ENCODE assay signal across 10 cellular contexts in the genomic region with DNA sequence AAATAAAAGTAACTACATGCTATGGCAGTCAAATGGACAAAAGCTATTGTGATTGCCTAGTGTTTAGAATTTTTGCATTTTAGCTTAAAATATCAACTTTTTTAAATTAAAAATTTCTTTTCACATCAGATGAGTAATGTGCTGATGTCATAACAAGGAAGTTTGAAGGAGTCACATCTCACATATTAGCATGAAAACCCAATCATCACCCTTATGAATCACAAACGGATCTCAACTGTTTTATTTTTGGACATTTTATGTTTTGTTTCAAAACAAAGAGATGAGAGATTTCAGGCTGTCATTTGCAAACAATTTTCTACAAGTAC. TPM values are rescaled to one million over a fixed set of nuclear protein-coding genes. Genes with fewer than 3 reads are reported as not detected.
DNase-seq lines count a peak whose midpoint lies in the region; ATAC-seq and TF ChIP-seq lines count a peak whose summit lies in the region.
"Had no signal": no experiment of that assay in that cellular context is flagged by ENCODE, and none has a peak within 500 bp of the region (broad histone marks: within the 10 kb centered on the region; RNA-seq: fewer than 3 reads in every experiment).

No MANE protein-coding gene starts in this region.

- peaks cover 42% of the 10 kb centered on the region for H3K4me1 Mint-ChIP-seq in activated T-cell treated with anti-CD3 and anti-CD28 coated beads, Interleukin-2, amount 50 U/mL, for 72 hours (ENCODE audit: low read depth)
- peaks cover 21% of the 10 kb centered on the region for H3K4me1 Mint-ChIP-seq in stimulated activated effector memory CD8-positive, alpha-beta T cell treated with anti-CD3 and anti-CD28 coated beads, Interleukin-12 subunit alpha, Interleukin-12 subunit beta, amount 100 ng/mL, for 72 hours
- H3K4me1 Mint-ChIP-seq in natural killer cell = no peaks in the 10 kb centered on the region

- peak; percentile 55 to 61 for ATAC-seq in activated T-cell treated with anti-CD3 and anti-CD28 coated beads, Interleukin-2, amount 50 U/mL, for 72 hours (replicated peaks in 1 of 2)
- peak; percentile 76 for ATAC-seq in stimulated activated effector memory CD8-positive, alpha-beta T cell treated with anti-CD3 and anti-CD28 coated beads, Interleukin-12 subunit alpha, Interleukin-12 subunit beta, amount 100 ng/mL, for 72 hours
- ATAC-seq in natural killer cell (no peak), lower lobe of right lung (no peak)
- ATAC-seq: naive thymus-derived CD4-positive, alpha-beta T cell had no signal

- TF ChIP-seq CTCF in natural killer cell (IDR thresholded peaks at IDR 0.05) (no peak), lower lobe of right lung (IDR thresholded peaks at IDR 0.05) (no peak)

- no peaks in the 10 kb centered on the region for H3K27me3 ChIP-seq in lower lobe of right lung (ENCODE audit: low read depth)

- no peaks in the 10 kb centered on the region for H3K4me1 ChIP-seq in lower lobe of right lung

- intact Hi-C loops in natural killer cell (cut with micrococcal nuclease) (no loop called here), head of caudate nucleus (cut with DNase I) (no loop called here), lower lobe of right lung (cut with DNase I) (no loop called here)

- no peaks in the 10 kb centered on the region for H3K9me3 ChIP-seq in lower lobe of right lung

- H3K9me3 Mint-ChIP-seq in activated T-cell treated with anti-CD3 and anti-CD28 coated beads, Interleukin-2, amount 50 U/mL, for 72 hours = no peaks in the 10 kb centered on the region
- no peaks in the 10 kb centered on the region for H3K9me3 Mint-ChIP-seq in stimulated activated effector memory CD8-positive, alpha-beta T cell treated with anti-CD3 and anti-CD28 coated beads, Interleukin-12 subunit alpha, Interleukin-12 subunit beta, amount 100 ng/mL, for 72 hours
- no peaks in the 10 kb centered on the region for H3K9me3 Mint-ChIP-seq in natural killer cell

- H3K36me3 ChIP-seq in lower lobe of right lung = no peaks in the 10 kb centered on the region

- peaks cover 4 to 5% of the 10 kb centered on the region in 2 donors for H3K36me3 Mint-ChIP-seq in activated T-cell treated with anti-CD3 and anti-CD28 coated beads, Interleukin-2, amount 50 U/mL, for 72 hours (ENCODE audit: insufficient read depth in 2 of 2)
- no peaks in the 10 kb centered on the region for H3K36me3 Mint-ChIP-seq in stimulated activated effector memory CD8-positive, alpha-beta T cell treated with anti-CD3 and anti-CD28 coated beads, Interleukin-12 subunit alpha, Interleukin-12 subunit beta, amount 100 ng/mL, for 72 hours
- no peaks in the 10 kb centered on the region for H3K36me3 Mint-ChIP-seq in natural killer cell

- no peak overlapping the region for H3K27ac ChIP-seq in lower lobe of right lung

- no peak overlapping the region for H3K27ac Mint-ChIP-seq in activated T-cell treated with anti-CD3 and anti-CD28 coated beads, Interleukin-2, amount 50 U/mL, for 72 hours
- no peak overlapping the region for H3K27ac Mint-ChIP-seq in stimulated activated effector memory CD8-positive, alpha-beta T cell treated with anti-CD3 and anti-CD28 coated beads, Interleukin-12 subunit alpha, Interleukin-12 subunit beta, amount 100 ng/mL, for 72 hours
- H3K27ac Mint-ChIP-seq in natural killer cell = no peak overlapping the region
- H3K27ac Mint-ChIP-seq: naive thymus-derived CD4-positive, alpha-beta T cell had no signal

- H3K4me3 ChIP-seq in lower lobe of right lung = no peak overlapping the region

- no peak for DNase-seq in activated T-cell treated with anti-CD3 and anti-CD28 coated beads, Interleukin-2, amount 50 U/mL, for 72 hours
- DNase-seq in activated T-cell treated with anti-CD3 and anti-CD28 coated beads for 4 hours (no peak), NOMO-1 treated with dmso at 0.1 percent for 144 hours (lab: John Stamatoyannopoulos, UW; ENCODE audit: unreplicated experiment) (peak; percentile 42), dermis blood vessel endothelial cell (peak; percentile 28), natural killer cell (no peak), head of caudate nucleus (no peak), lower lobe of right lung (no peak)
- DNase-seq in stimulated activated effector memory CD8-positive, alpha-beta T cell treated with anti-CD3 and anti-CD28 coated beads, Interleukin-12 subunit alpha, Interleukin-12 subunit beta, amount 100 ng/mL, for 72 hours (ENCODE audit: low spot score in 2 of 2) = no peak
- DNase-seq: naive thymus-derived CD4-positive, alpha-beta T cell; NCI-H2029 had no signal

- no peak overlapping the region for H3K4me3 Mint-ChIP-seq in activated T-cell treated with anti-CD3 and anti-CD28 coated beads, Interleukin-2, amount 50 U/mL, for 72 hours
- no peak overlapping the region for H3K4me3 Mint-ChIP-seq in stimulated activated effector memory CD8-positive, alpha-beta T cell treated with anti-CD3 and anti-CD28 coated beads, Interleukin-12 subunit alpha, Interleukin-12 subunit beta, amount 100 ng/mL, for 72 hours
- H3K4me3 Mint-ChIP-seq in natural killer cell = no peak overlapping the region
- H3K4me3 Mint-ChIP-seq: naive thymus-derived CD4-positive, alpha-beta T cell had no signal

- H3K27me3 Mint-ChIP-seq in activated T-cell treated with anti-CD3 and anti-CD28 coated beads, Interleukin-2, amount 50 U/mL, for 72 hours (ENCODE audit: low read depth) = no peaks in the 10 kb centered on the region
- peaks cover 10 to 32% of the 10 kb centered on the region in 2 donors for H3K27me3 Mint-ChIP-seq in natural killer cell (ENCODE audit: low read depth in 2 of 2)

RNA-seq across cellular contexts. Expression of a gene that starts 53.6 kb away (rescaled TPM):
- total RNA-seq in activated T-cell treated with anti-CD3 and anti-CD28 coated beads, Interleukin-2, amount 50 U/mL, for 72 hours = 10 to 100 TPM; 37.2 to 43.0 TPM
- total RNA-seq in dermis blood vessel endothelial cell (0.05 and 0.17 TPM in 2 replicates), natural killer cell (10 to 100 TPM; 34.6 to 42.3 (median 38.6) TPM), lower lobe of right lung (5.6 TPM)

RNA-seq across cellular contexts. Expression of a gene that starts 58.5 kb away (rescaled TPM):
- total RNA-seq in activated T-cell treated with anti-CD3 and anti-CD28 coated beads, Interleukin-2, amount 50 U/mL, for 72 hours = 10 to 100 TPM; 33.9 to 36.9 TPM
- total RNA-seq in dermis blood vessel endothelial cell = 37.6 and 39.5 TPM in 2 replicates
- total RNA-seq in natural killer cell = 10 to 100 TPM; 44.9 to 57.3 (median 53.2) TPM
- total RNA-seq in lower lobe of right lung = 39.6 TPM

Comparison
In these comparisons a context has a peak if more than half of its experiments do, and no peak if none do; other contexts are left out.
1. ATAC-seq: peak in activated T-cell treated with anti-CD3 and anti-CD28 coated beads, Interleukin-2, amount 50 U/mL, for 72 hours (2 of 2) and stimulated activated effector memory CD8-positive, alpha-beta T cell treated with anti-CD3 and anti-CD28 coated beads, Interleukin-12 subunit alpha, Interleukin-12 subunit beta, amount 100 ng/mL, for 72 hours (single experiment); none in natural killer cell (0 of 3) and lower lobe of right lung (0 of 2).
2. DNase-seq: peak in NOMO-1 treated with dmso at 0.1 percent for 144 hours (single experiment) and dermis blood vessel endothelial cell (single experiment); none in activated T-cell treated with anti-CD3 and anti-CD28 coated beads, Interleukin-2, amount 50 U/mL, for 72 hours (0 of 2), activated T-cell treated with anti-CD3 and anti-CD28 coated beads for 4 hours (single experiment), stimulated activated effector memory CD8-positive, alpha-beta T cell treated with anti-CD3 and anti-CD28 coated beads, Interleukin-12 subunit alpha, Interleukin-12 subunit beta, amount 100 ng/mL, for 72 hours (0 of 2), natural killer cell (single experiment), head of caudate nucleus (0 of 42) and lower lobe of right lung (single experiment).